ENCODE assay signal across 27 cellular contexts in the genomic region with DNA sequence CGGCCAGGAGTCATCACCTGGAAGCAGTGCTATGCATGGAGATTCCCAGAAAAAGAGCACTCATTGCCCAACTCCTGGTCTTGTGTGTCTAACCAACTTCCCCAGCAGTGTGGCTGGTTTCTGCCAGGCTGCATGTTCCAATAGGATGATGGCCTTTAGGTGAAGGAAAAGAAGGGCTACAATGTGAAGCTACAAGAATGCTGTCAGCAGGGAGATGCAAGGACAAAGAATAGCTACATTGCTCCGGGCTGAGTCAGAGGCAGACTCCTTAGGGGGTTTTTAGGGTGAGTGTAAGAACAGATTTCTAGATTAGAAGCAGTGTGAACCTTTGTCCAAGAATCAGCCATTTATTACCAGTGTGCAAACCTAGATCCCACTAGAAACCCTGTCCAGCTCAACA.
"Had no signal": no experiment of that assay in that cellular context is flagged by ENCODE, and none has a peak within 500 bp of the region (broad histone marks: within the 10 kb centered on the region; RNA-seq: fewer than 3 reads in every experiment).

No MANE protein-coding gene starts in this region.

- FAIRE-seq: kidney had no signal

- H3K4me1 ChIP-seq: heart right ventricle, psoas muscle, sigmoid colon, stomach, thyroid gland, vagina had no signal

- H3K4me3 ChIP-seq: heart right ventricle, lung, mucosa of descending colon, psoas muscle, sigmoid colon, stomach, thyroid gland, vagina had no signal

- H3K27ac ChIP-seq: epithelial cell of prostate, heart right ventricle, neutrophil, psoas muscle, sigmoid colon, stomach, thyroid gland, vagina had no signal

- H3K36me3 ChIP-seq: heart right ventricle, neutrophil, sigmoid colon, stomach, thyroid gland, vagina had no signal

- H3K27me3 ChIP-seq: neutrophil, sigmoid colon, stomach, thyroid gland, vagina had no signal

- ATAC-seq: effector memory CD8-positive, alpha-beta T cell; esophagus mucosa; heart right ventricle; left lobe of liver; mucosa of descending colon; natural killer cell treated with Interleukin-12 subunit alpha and Interleukin-12 subunit beta and Interleukin-15 and Interleukin-18, amount 100 ng/mL, for 72 hours; psoas muscle; right cardiac atrium; stimulated activated effector memory CD8-positive, alpha-beta T cell treated with anti-CD3 and anti-CD28 coated beads, Interleukin-12 subunit alpha, Interleukin-12 subunit beta, amount 100 ng/mL, for 72 hours had no signal

- DNase-seq: cortex of kidney; effector memory CD8-positive, alpha-beta T cell; foreskin melanocyte; glutamatergic neuron; heart right ventricle; hippocampal formation; kidney; mucosa of descending colon; naive B cell; posterior cingulate gyrus; psoas muscle; right cardiac atrium; sigmoid colon; stimulated activated CD4-positive, alpha-beta T cell treated with anti-CD3 and anti-CD28 coated beads, Interleukin-2, amount 100 ng/mL, for 24 hours; stimulated activated CD4-positive, alpha-beta T cell treated with anti-CD3 and anti-CD28 coated beads, Interleukin-4, amount 100 ng/mL, for 24 hours; stimulated activated naive CD4-positive, alpha-beta T cell treated with Interleukin-2 at 50 U/mL for 16 hours; stomach; thyroid gland; trophoblast cell had no signal

- H3K9me3 ChIP-seq: mucosa of descending colon, neutrophil, psoas muscle, stomach, thyroid gland, vagina had no signal
